Comparison of ENCODE assay signal across 28 cellular contexts in the genomic region with DNA sequence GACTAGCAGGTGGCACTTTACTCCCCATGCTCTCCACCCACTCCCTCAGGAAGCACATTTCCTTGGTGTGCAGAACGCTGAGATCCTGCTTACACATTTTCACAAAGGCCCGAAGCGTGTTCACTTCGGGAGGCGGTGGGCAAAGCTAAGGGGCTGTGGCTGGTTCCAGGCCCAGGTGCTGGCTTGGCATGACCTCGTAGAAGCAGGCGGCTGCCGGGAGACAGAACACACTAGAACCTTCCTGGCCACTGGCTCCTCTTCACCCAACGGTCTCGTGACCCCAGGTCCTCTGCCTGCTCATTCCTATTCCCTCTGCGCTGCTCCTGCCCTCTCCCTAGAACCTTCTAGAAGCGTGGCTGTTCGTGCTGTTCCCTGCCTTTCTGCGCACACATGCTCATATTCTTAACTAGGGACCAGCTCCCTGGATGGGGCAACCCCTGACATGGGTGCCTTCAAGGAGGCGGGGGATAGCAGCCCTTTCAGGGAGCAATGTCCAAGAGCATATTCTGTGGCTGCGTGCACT. TPM values are rescaled to one million over a fixed set of nuclear protein-coding genes. Genes with fewer than 3 reads are reported as not detected.
"Had no signal": no experiment of that assay in that cellular context is flagged by ENCODE, and none has a peak within 500 bp of the region (broad histone marks: within the 10 kb centered on the region; RNA-seq: fewer than 3 reads in every experiment).

No MANE protein-coding gene starts in this region.

- H3K27ac ChIP-seq: ascending aorta, breast epithelium, cardiac muscle cell, colonic mucosa, epithelial cell of prostate, esophagus squamous epithelium, gastroesophageal sphincter had no signal

- H3K4me3 Mint-ChIP-seq: activated CD4-positive, alpha-beta memory T cell treated with anti-CD3 and anti-CD28 coated beads, Interleukin-2, amount 10 ng/mL, durations not matched to agents 7 days and 5 days; activated CD4-positive, alpha-beta T cell treated with anti-CD3 and anti-CD28 coated beads for 36 hours; activated CD4-positive, alpha-beta T cell treated with anti-CD3 and anti-CD28 coated beads, Interleukin-2, amount 10 ng/mL, durations not matched to agents 24 days and 14 days; activated naive CD4-positive, alpha-beta T cell treated with anti-CD3 and anti-CD28 coated beads, Interleukin-2, amount 10 ng/mL, durations not matched to agents 7 days and 5 days; activated naive CD8-positive, alpha-beta T cell treated with anti-CD3 and anti-CD28 coated beads, Interleukin-2, amount 10 ng/mL, durations not matched to agents 7 days and 5 days; activated T-cell treated with anti-CD3 and anti-CD28 coated beads, Interleukin-2, amount 50 U/mL, for 24 hours; activated T-cell treated with anti-CD3 and anti-CD28 coated beads, Interleukin-2, amount 50 U/mL, for 72 hours; brain had no signal

- H3K9me3 ChIP-seq: ascending aorta, breast epithelium, colonic mucosa, esophagus squamous epithelium, gastroesophageal sphincter had no signal

- ATAC-seq: activated CD4-positive, alpha-beta T cell treated with anti-CD3 and anti-CD28 coated beads for 36 hours; activated naive CD4-positive, alpha-beta T cell treated with anti-CD3 and anti-CD28 coated beads, Interleukin-2, amount 50 U/mL, for 72 hours; activated T-cell treated with anti-CD3 and anti-CD28 coated beads, Interleukin-2, amount 50 U/mL, for 72 hours; gastroesophageal sphincter had no signal

- DNase-seq: activated CD4-positive, alpha-beta memory T cell treated with anti-CD3 and anti-CD28 coated beads, Interleukin-2, amount 10 ng/mL, durations not matched to agents 7 days and 5 days; activated CD4-positive, alpha-beta T cell treated with anti-CD3 and anti-CD28 coated beads for 36 hours; activated CD4-positive, alpha-beta T cell treated with anti-CD3 and anti-CD28 coated beads, Interleukin-2, amount 10 ng/mL, durations not matched to agents 24 days and 14 days; activated CD4-positive, alpha-beta T cell treated with anti-CD3 and anti-CD28 coated beads, Interleukin-2, amount 50 U/mL, for 4 hours; activated CD4-positive, CD25-positive, alpha-beta regulatory T cell; activated CD4-positive, CD25-positive, alpha-beta regulatory T cell treated with anti-CD3 and anti-CD28 coated beads, Interleukin-2, amount 50 U/mL, for 72 hours; activated CD8-positive, alpha-beta memory T cell treated with anti-CD3 and anti-CD28 coated beads, Interleukin-2, amount 50 U/mL, for 48 hours; activated gamma-delta T cell; activated naive CD4-positive, alpha-beta T cell; activated naive CD4-positive, alpha-beta T cell treated with anti-CD3 and anti-CD28 coated beads, Interleukin-2, amount 10 ng/mL, durations not matched to agents 7 days and 5 days; activated naive CD8-positive, alpha-beta T cell treated with anti-CD3 and anti-CD28 coated beads, Interleukin-2, amount 10 ng/mL, durations not matched to agents 7 days and 5 days; activated T-cell treated with anti-CD3 and anti-CD28 coated beads for 4 hours; activated T-cell treated with anti-CD3 and anti-CD28 coated beads, Interleukin-2, amount 50 U/mL, for 24 hours; activated T-cell treated with anti-CD3 and anti-CD28 coated beads, Interleukin-2, amount 50 U/mL, for 72 hours; central memory CD4-positive, alpha-beta T cell; cerebellar nuclear complex; colonic mucosa; effector CD8-positive, alpha-beta T cell; esophagus squamous epithelium; foreskin melanocyte; T-helper 2 cell had no signal

- H3K27ac Mint-ChIP-seq: activated CD4-positive, alpha-beta memory T cell treated with anti-CD3 and anti-CD28 coated beads, Interleukin-2, amount 10 ng/mL, durations not matched to agents 7 days and 5 days; activated CD4-positive, alpha-beta T cell treated with anti-CD3 and anti-CD28 coated beads for 36 hours; activated CD4-positive, alpha-beta T cell treated with anti-CD3 and anti-CD28 coated beads, Interleukin-2, amount 10 ng/mL, durations not matched to agents 24 days and 14 days; activated naive CD4-positive, alpha-beta T cell treated with anti-CD3 and anti-CD28 coated beads, Interleukin-2, amount 10 ng/mL, durations not matched to agents 7 days and 5 days; activated naive CD4-positive, alpha-beta T cell treated with anti-CD3 and anti-CD28 coated beads, Interleukin-2, amount 50 U/mL, for 72 hours; activated naive CD8-positive, alpha-beta T cell treated with anti-CD3 and anti-CD28 coated beads, Interleukin-2, amount 10 ng/mL, durations not matched to agents 7 days and 5 days; activated T-cell treated with anti-CD3 and anti-CD28 coated beads, Interleukin-2, amount 50 U/mL, for 24 hours; activated T-cell treated with anti-CD3 and anti-CD28 coated beads, Interleukin-2, amount 50 U/mL, for 72 hours; brain had no signal

- H3K4me1 ChIP-seq: ascending aorta, breast epithelium, colonic mucosa had no signal

- H3K4me1 Mint-ChIP-seq: activated CD4-positive, alpha-beta memory T cell treated with anti-CD3 and anti-CD28 coated beads, Interleukin-2, amount 10 ng/mL, durations not matched to agents 7 days and 5 days; activated CD4-positive, alpha-beta T cell treated with anti-CD3 and anti-CD28 coated beads for 36 hours; activated CD4-positive, alpha-beta T cell treated with anti-CD3 and anti-CD28 coated beads, Interleukin-2, amount 10 ng/mL, durations not matched to agents 24 days and 14 days; activated naive CD4-positive, alpha-beta T cell treated with anti-CD3 and anti-CD28 coated beads, Interleukin-2, amount 10 ng/mL, durations not matched to agents 7 days and 5 days; activated naive CD8-positive, alpha-beta T cell treated with anti-CD3 and anti-CD28 coated beads, Interleukin-2, amount 10 ng/mL, durations not matched to agents 7 days and 5 days; brain had no signal

- H3K4me3 ChIP-seq: ascending aorta, breast epithelium, cardiac muscle cell, colonic mucosa, esophagus squamous epithelium, gastroesophageal sphincter had no signal

- H3K36me3 Mint-ChIP-seq: activated naive CD4-positive, alpha-beta T cell treated with anti-CD3 and anti-CD28 coated beads, Interleukin-2, amount 10 ng/mL, durations not matched to agents 7 days and 5 days; activated naive CD4-positive, alpha-beta T cell treated with anti-CD3 and anti-CD28 coated beads, Interleukin-2, amount 50 U/mL, for 72 hours; activated naive CD8-positive, alpha-beta T cell treated with anti-CD3 and anti-CD28 coated beads, Interleukin-2, amount 10 ng/mL, durations not matched to agents 7 days and 5 days; brain had no signal

- H3K9me3 Mint-ChIP-seq: activated CD4-positive, alpha-beta memory T cell treated with anti-CD3 and anti-CD28 coated beads, Interleukin-2, amount 10 ng/mL, durations not matched to agents 7 days and 5 days; activated CD4-positive, alpha-beta T cell treated with anti-CD3 and anti-CD28 coated beads, Interleukin-2, amount 10 ng/mL, durations not matched to agents 24 days and 14 days; activated naive CD4-positive, alpha-beta T cell treated with anti-CD3 and anti-CD28 coated beads, Interleukin-2, amount 10 ng/mL, durations not matched to agents 7 days and 5 days; activated naive CD4-positive, alpha-beta T cell treated with anti-CD3 and anti-CD28 coated beads, Interleukin-2, amount 50 U/mL, for 72 hours; activated T-cell treated with anti-CD3 and anti-CD28 coated beads, Interleukin-2, amount 50 U/mL, for 24 hours had no signal

- H3K36me3 ChIP-seq: ascending aorta, breast epithelium, cardiac muscle cell, colonic mucosa, esophagus squamous epithelium, gastroesophageal sphincter had no signal

- H3K27me3 ChIP-seq: ascending aorta, breast epithelium, cardiac muscle cell, colonic mucosa, esophagus squamous epithelium, gastroesophageal sphincter had no signal

RNA-seq across cellular contexts. Expression of a gene that starts 43.3 kb away (rescaled TPM):
- total RNA-seq: ascending aorta had no signal
